24 cellular contexts compared by ENCODE assay signal in genomic region chr10:133123050-133123745, GRCh38. TPM values are rescaled to one million over a fixed set of nuclear protein-coding genes. Genes with fewer than 3 reads are reported as not detected.
A peak's percentile ranks its signal among the peaks of the same experiment; 100 is the strongest.
DNase-seq lines count a peak whose midpoint lies in the region; ATAC-seq, FAIRE-seq and TF ChIP-seq lines count a peak whose summit lies in the region.
"Had no signal": no experiment of that assay in that cellular context is flagged by ENCODE, and none has a peak within 500 bp of the region (broad histone marks: within the 10 kb centered on the region; RNA-seq: fewer than 3 reads in every experiment).

No MANE protein-coding gene starts in this region.

- H3K27me3 ChIP-seq in aorta (ENCODE audit: control insufficient read depth in 1 of 2, insufficient read depth in 2 of 2, low read length in 1 of 2) = no peaks in the 10 kb centered on the region
- H3K27me3 ChIP-seq: body of pancreas, uterus had no signal

- H3K4me3 ChIP-seq in kidney (ENCODE audit: low read length in 2 of 2) (no peak overlapping the region), aorta (ENCODE audit: low read length in 2 of 2) (no peak overlapping the region)
- H3K4me3 ChIP-seq: body of pancreas, esophagus squamous epithelium, gastroesophageal sphincter, HAP-1, smooth muscle cell, uterus had no signal

- no peak for ATAC-seq in aorta (ENCODE audit: low FRiP score)
- no peak for ATAC-seq in GM19324 (IDR thresholded peaks at IDR 0.05; ENCODE audit: low FRiP score, unreplicated experiment)
- ATAC-seq: body of pancreas, gastroesophageal sphincter had no signal

- no peak for FAIRE-seq in kidney (lab: Jason Lieb, UNC)

- H3K27ac Mint-ChIP-seq in activated T-helper 1 cell treated with anti-CD3 and anti-CD28 coated beads, Interleukin-12 subunit alpha, Interleukin-12 subunit beta, Interleukin-2, Interleukin-4 antibody, amounts not matched to agents 30 ng/mL and 10 ng/mL and 1 ng/mL, durations not matched to agents 14 hours and 24 hours and 36 hours = no peak overlapping the region

- TF ChIP-seq CTCF in kidney (IDR thresholded peaks at IDR 0.05; ENCODE audit: borderline replicate concordance, extremely low read depth, insufficient read depth) = no peak

- H3K9ac ChIP-seq in kidney (ENCODE audit: low read length in 2 of 2) = no peak overlapping the region

- peak; percentile 55 for DNase-seq in activated CD4-positive, alpha-beta T cell treated with anti-CD3 and anti-CD28 coated beads for 48 hours
- no peak for DNase-seq in activated CD4-positive, alpha-beta T cell treated with anti-CD3 and anti-CD28 coated beads, Interleukin-2, amount 50 U/mL, for 4 hours
- DNase-seq in stimulated activated CD4-positive, alpha-beta T cell treated with anti-CD3 and anti-CD28 coated beads, Interleukin-4, amount 100 ng/mL, for 1 hour = peak; percentile 14
- DNase-seq in stimulated activated CD4-positive, alpha-beta T cell treated with anti-CD3 and anti-CD28 coated beads, Interleukin-12 subunit alpha, Interleukin-12 subunit beta, amount 100 ng/mL, for 4 hours = no peak
- peak; percentile 54 for DNase-seq in kidney
- peak; percentile 15 to 70 for DNase-seq in aorta
- no peak for DNase-seq in activated T-helper 1 cell treated with anti-CD3 and anti-CD28 coated beads, Interleukin-12 subunit alpha, Interleukin-12 subunit beta, Interleukin-2, Interleukin-4 antibody, amounts not matched to agents 30 ng/mL and 10 ng/mL and 1 ng/mL, durations not matched to agents 14 hours and 24 hours and 36 hours (ENCODE audit: low spot score)
- DNase-seq: activated CD4-positive, alpha-beta T cell treated with anti-CD3 and anti-CD28 coated beads for 1 hour; effector memory CD4-positive, alpha-beta T cell; esophagus squamous epithelium; Kasumi-1; midbrain; NCI-H1092; NCI-H2029; uterus had no signal

- intact Hi-C loops in kidney (cut with DNase I) (no loop called here), aorta (cut with DNase I) (no loop called here)
- intact Hi-C loops in activated T-helper 1 cell treated with anti-CD3 and anti-CD28 coated beads, Interleukin-12 subunit alpha, Interleukin-12 subunit beta, Interleukin-2, Interleukin-4 antibody, amounts not matched to agents 30 ng/mL and 10 ng/mL and 1 ng/mL, durations not matched to agents 14 hours and 24 hours and 36 hours (cut with micrococcal nuclease) = loop anchor here (10.0 kb wide), 1 partner anchor 288 kb away; no protein-coding TSS in a partner anchor

- no peaks in the 10 kb centered on the region for H3K4me1 ChIP-seq in kidney (ENCODE audit: control insufficient read depth in 1 of 2, insufficient read depth in 1 of 2, low read depth in 1 of 2, low read length in 2 of 2)
- H3K4me1 ChIP-seq in aorta (ENCODE audit: control insufficient read depth in 1 of 2, insufficient read depth in 2 of 2, low read length in 2 of 2) = no peaks in the 10 kb centered on the region
- H3K4me1 ChIP-seq: BE2C, body of pancreas, esophagus squamous epithelium, gastroesophageal sphincter, HAP-1, uterus had no signal

- no peaks in the 10 kb centered on the region for H3K4me1 Mint-ChIP-seq in activated T-helper 1 cell treated with anti-CD3 and anti-CD28 coated beads, Interleukin-12 subunit alpha, Interleukin-12 subunit beta, Interleukin-2, Interleukin-4 antibody, amounts not matched to agents 30 ng/mL and 10 ng/mL and 1 ng/mL, durations not matched to agents 14 hours and 24 hours and 36 hours (ENCODE audit: low read depth)

- 78% methylated on average over 39 of the region's 39 CpGs for WGBS in aorta, 2 donors

- H3K36me3 Mint-ChIP-seq in activated T-helper 1 cell treated with anti-CD3 and anti-CD28 coated beads, Interleukin-12 subunit alpha, Interleukin-12 subunit beta, Interleukin-2, Interleukin-4 antibody, amounts not matched to agents 30 ng/mL and 10 ng/mL and 1 ng/mL, durations not matched to agents 14 hours and 24 hours and 36 hours (ENCODE audit: low read depth) = no peaks in the 10 kb centered on the region

- no peaks in the 10 kb centered on the region for H3K36me3 ChIP-seq in kidney (ENCODE audit: control insufficient read depth in 1 of 2, insufficient read depth in 2 of 2, low read length in 2 of 2)
- no peaks in the 10 kb centered on the region for H3K36me3 ChIP-seq in aorta (ENCODE audit: control insufficient read depth in 1 of 2, insufficient read depth in 2 of 2, low read length in 1 of 2)
- H3K36me3 ChIP-seq: BE2C, esophagus squamous epithelium, gastroesophageal sphincter, HAP-1, uterus had no signal

- H3K4me3 Mint-ChIP-seq in activated T-helper 1 cell treated with anti-CD3 and anti-CD28 coated beads, Interleukin-12 subunit alpha, Interleukin-12 subunit beta, Interleukin-2, Interleukin-4 antibody, amounts not matched to agents 30 ng/mL and 10 ng/mL and 1 ng/mL, durations not matched to agents 14 hours and 24 hours and 36 hours = no peak overlapping the region

- H3K9me3 Mint-ChIP-seq in activated T-helper 1 cell treated with anti-CD3 and anti-CD28 coated beads, Interleukin-12 subunit alpha, Interleukin-12 subunit beta, Interleukin-2, Interleukin-4 antibody, amounts not matched to agents 30 ng/mL and 10 ng/mL and 1 ng/mL, durations not matched to agents 14 hours and 24 hours and 36 hours = peaks cover 8% of the 10 kb centered on the region

- peaks cover 6% of the 10 kb centered on the region for H3K27me3 Mint-ChIP-seq in activated T-helper 1 cell treated with anti-CD3 and anti-CD28 coated beads, Interleukin-12 subunit alpha, Interleukin-12 subunit beta, Interleukin-2, Interleukin-4 antibody, amounts not matched to agents 30 ng/mL and 10 ng/mL and 1 ng/mL, durations not matched to agents 14 hours and 24 hours and 36 hours (ENCODE audit: insufficient read depth)

- H3K9me3 ChIP-seq in kidney (ENCODE audit: control insufficient read depth in 1 of 2, low read length in 2 of 2) = peaks cover 0 to 7% of the 10 kb centered on the region in 2 donors
- peaks cover 3% of the 10 kb centered on the region for H3K9me3 ChIP-seq in aorta (ENCODE audit: control insufficient read depth, low read length)
- H3K9me3 ChIP-seq: BE2C, body of pancreas, esophagus squamous epithelium, HAP-1, uterus had no signal

- H3K27ac ChIP-seq in kidney (ENCODE audit: low read depth in 2 of 2, low read length in 2 of 2) (no peak overlapping the region), aorta (ENCODE audit: low read depth in 1 of 2, low read length in 2 of 2) (no peak overlapping the region)
- H3K27ac ChIP-seq: body of pancreas, esophagus squamous epithelium, gastroesophageal sphincter, uterus had no signal

RNA-seq across cellular contexts. Expression of gene ADGRA1, which starts 35.5 kb away (rescaled TPM):
- total RNA-seq in kidney (0.91 TPM), aorta (not detected)
- polyA plus RNA-seq in kidney (ENCODE audit: insufficient read depth, low read depth, low replicate concordance) (1.1 TPM), aorta (under 1 TPM in 1 of 2 donors, not detected in 1; 0.20 TPM)
- not detected in 2 replicates for total RNA-seq in activated T-helper 1 cell treated with anti-CD3 and anti-CD28 coated beads, Interleukin-12 subunit alpha, Interleukin-12 subunit beta, Interleukin-2, Interleukin-4 antibody, amounts not matched to agents 30 ng/mL and 10 ng/mL and 1 ng/mL, durations not matched to agents 14 hours and 24 hours and 36 hours
- total RNA-seq: esophagus squamous epithelium, HT1080, NCI-H460, pulmonary artery endothelial cell, smooth muscle cell had no signal
- polyA plus RNA-seq: smooth muscle cell had no signal

RNA-seq across cellular contexts. Expression of gene KNDC1, which starts 36.8 kb away (rescaled TPM):
- 8.7 TPM for total RNA-seq in kidney
- 0.43 TPM for polyA plus RNA-seq in kidney (ENCODE audit: insufficient read depth, low read depth, low replicate concordance)
- under 1 TPM; 0.13 to 0.36 TPM for total RNA-seq in aorta
- under 1 TPM; 0.05 to 0.25 TPM for polyA plus RNA-seq in aorta
- 0.22 and 0.54 TPM in 2 replicates for total RNA-seq in activated T-helper 1 cell treated with anti-CD3 and anti-CD28 coated beads, Interleukin-12 subunit alpha, Interleukin-12 subunit beta, Interleukin-2, Interleukin-4 antibody, amounts not matched to agents 30 ng/mL and 10 ng/mL and 1 ng/mL, durations not matched to agents 14 hours and 24 hours and 36 hours
- total RNA-seq: HT1080, pulmonary artery endothelial cell had no signal

Comparison
In these comparisons a context has a peak if more than half of its experiments do, and no peak if none do; other contexts are left out.
1. DNase-seq: peak in activated CD4-positive, alpha-beta T cell treated with anti-CD3 and anti-CD28 coated beads for 48 hours (single experiment), stimulated activated CD4-positive, alpha-beta T cell treated with anti-CD3 and anti-CD28 coated beads, Interleukin-4, amount 100 ng/mL, for 1 hour (single experiment), kidney (single experiment) and aorta (2 of 2); none in activated CD4-positive, alpha-beta T cell treated with anti-CD3 and anti-CD28 coated beads, Interleukin-2, amount 50 U/mL, for 4 hours (0 of 2), stimulated activated CD4-positive, alpha-beta T cell treated with anti-CD3 and anti-CD28 coated beads, Interleukin-12 subunit alpha, Interleukin-12 subunit beta, amount 100 ng/mL, for 4 hours (single experiment) and activated T-helper 1 cell treated with anti-CD3 and anti-CD28 coated beads, Interleukin-12 subunit alpha, Interleukin-12 subunit beta, Interleukin-2, Interleukin-4 antibody, amounts not matched to agents 30 ng/mL and 10 ng/mL and 1 ng/mL, durations not matched to agents 14 hours and 24 hours and 36 hours (single experiment).